ENCODE assay signal across 8 cellular contexts in the genomic region with DNA sequence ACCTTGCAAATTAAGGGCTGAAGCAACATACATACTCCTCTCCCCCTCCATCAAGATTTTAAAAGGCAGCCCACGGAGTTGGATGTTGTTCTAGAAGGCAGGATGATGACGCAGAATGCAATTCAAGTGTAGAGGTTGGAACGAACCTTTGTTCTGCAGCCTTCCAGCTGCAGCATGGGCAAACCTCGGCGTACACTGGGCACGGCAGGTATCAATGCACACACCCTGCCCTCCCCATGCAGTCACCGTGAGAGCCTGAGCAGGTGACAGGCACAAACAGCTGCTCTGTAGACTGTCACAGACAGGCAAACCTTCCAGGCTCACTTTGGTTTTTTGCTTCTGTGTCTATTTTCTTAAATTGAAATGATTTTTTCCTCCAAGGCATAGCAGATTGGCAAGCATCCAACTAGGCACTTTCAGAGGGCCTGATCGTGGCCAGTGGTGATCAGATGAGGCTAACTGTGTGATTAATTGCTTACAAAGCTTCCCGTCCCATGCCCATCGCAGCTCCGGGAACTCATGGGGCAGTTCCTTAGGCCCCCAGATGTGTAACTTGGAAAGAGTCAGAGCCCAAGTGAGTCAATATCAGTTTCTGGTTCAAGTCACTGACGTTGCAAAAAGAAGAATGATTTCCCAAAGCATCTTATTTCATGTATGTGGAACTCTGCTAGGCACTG.
DNase-seq lines count a peak whose midpoint lies in the region; ATAC-seq and TF ChIP-seq lines count a peak whose summit lies in the region.

No MANE protein-coding gene starts in this region.

- H3K4me3 ChIP-seq in SK-N-MC (no peak overlapping the region), spleen (no peak overlapping the region)

- H3K27me3 ChIP-seq in spleen (replicated peaks in 1 of 7): no peaks in the 10 kb centered on the region

- CTCF ChIA-PET in activated naive CD4-positive, alpha-beta T cell treated with anti-CD3 and anti-CD28 coated beads, Interleukin-2, amount 10 ng/mL, durations not matched to agents 7 days and 5 days (lab: Charles Lee): no interaction called here

- peaks cover 29% of the 10 kb centered on the region for H3K36me3 Mint-ChIP-seq in activated naive CD4-positive, alpha-beta T cell treated with anti-CD3 and anti-CD28 coated beads, Interleukin-2, amount 10 ng/mL, durations not matched to agents 7 days and 5 days

- ATAC-seq in esophagus mucosa (peak; percentile 57), GM21619 (IDR thresholded peaks at IDR 0.05; ENCODE audit: unreplicated experiment) (no peak), GM21576 (IDR thresholded peaks at IDR 0.05; ENCODE audit: unreplicated experiment) (no peak)

- no peak for TF ChIP-seq CTCF in spleen (IDR thresholded peaks at IDR 0.05 in 8 of 11, conservative IDR thresholded peaks at IDR 0.05 in 3 of 11)

- no peak overlapping the region for H3K9ac ChIP-seq in SK-N-MC (ENCODE audit: insufficient read length)

- intact Hi-C loops in spleen (cut with DNase I; ENCODE audit: low total_unique reads): loop anchor here (10.0 kb wide), 1 partner anchor 78 kb away; the partner anchor contains the start of gene ITPKB

- H3K36me3 ChIP-seq in SK-N-MC (ENCODE audit: insufficient read depth, low read length) (no peaks in the 10 kb centered on the region), spleen (peaks cover 0 to 23% (median 0%) of the 10 kb centered on the region in 6 donors)

- peak; percentile 52 for DNase-seq in activated naive CD4-positive, alpha-beta T cell treated with anti-CD3 and anti-CD28 coated beads, Interleukin-2, amount 10 ng/mL, durations not matched to agents 7 days and 5 days
- DNase-seq in activated naive CD4-positive, alpha-beta T cell treated with Interleukin-2 at 50 U/mL for 16 hours: no peak
- DNase-seq in SK-N-MC (ENCODE audit: low read depth, low spot score) (no peak), spleen (peak; percentile 72), D341Med (ENCODE audit: low spot score) (no peak)

- H3K4me1 ChIP-seq in spleen: peaks cover 0 to 39% (median 0%) of the 10 kb centered on the region in 6 donors

- H3K9me3 Mint-ChIP-seq in activated naive CD4-positive, alpha-beta T cell treated with anti-CD3 and anti-CD28 coated beads, Interleukin-2, amount 10 ng/mL, durations not matched to agents 7 days and 5 days: no peaks in the 10 kb centered on the region

- H3K9me3 ChIP-seq in SK-N-MC (ENCODE audit: low read depth, low read length): no peaks in the 10 kb centered on the region
- no peaks in the 10 kb centered on the region for H3K9me3 ChIP-seq in spleen

- H3K4me1 Mint-ChIP-seq in activated naive CD4-positive, alpha-beta T cell treated with anti-CD3 and anti-CD28 coated beads, Interleukin-2, amount 10 ng/mL, durations not matched to agents 7 days and 5 days: peaks cover 29% of the 10 kb centered on the region

- peak overlapping the region; percentile 87 for H3K27ac Mint-ChIP-seq in activated naive CD4-positive, alpha-beta T cell treated with anti-CD3 and anti-CD28 coated beads, Interleukin-2, amount 10 ng/mL, durations not matched to agents 7 days and 5 days

- no peak for TF ChIP-seq POLR2A in spleen (IDR thresholded peaks at IDR 0.05)

- H3K27ac ChIP-seq in SK-N-MC (peak overlapping the region; percentile 55; the same call in 1 of the 2 replicates), spleen (peak overlapping the region in 4 of 8 donors; percentile 39 to 81 (median 76))

- H3K4me3 Mint-ChIP-seq in activated naive CD4-positive, alpha-beta T cell treated with anti-CD3 and anti-CD28 coated beads, Interleukin-2, amount 10 ng/mL, durations not matched to agents 7 days and 5 days: no peak overlapping the region

- 33 to 45% (median 43%) methylated on average over 12 of the region's 12 CpGs for WGBS in spleen, 5 donors

- no peaks in the 10 kb centered on the region for H3K27me3 Mint-ChIP-seq in activated naive CD4-positive, alpha-beta T cell treated with anti-CD3 and anti-CD28 coated beads, Interleukin-2, amount 10 ng/mL, durations not matched to agents 7 days and 5 days

Comparison
In these comparisons a context has a peak if more than half of its experiments do, and no peak if none do; other contexts are left out.
1. DNase-seq: peak in activated naive CD4-positive, alpha-beta T cell treated with anti-CD3 and anti-CD28 coated beads, Interleukin-2, amount 10 ng/mL, durations not matched to agents 7 days and 5 days (single experiment) and spleen (single experiment); none in activated naive CD4-positive, alpha-beta T cell treated with Interleukin-2 at 50 U/mL for 16 hours (single experiment), SK-N-MC (single experiment) and D341Med (single experiment).